12 cellular contexts compared by ENCODE assay signal in the genomic region with DNA sequence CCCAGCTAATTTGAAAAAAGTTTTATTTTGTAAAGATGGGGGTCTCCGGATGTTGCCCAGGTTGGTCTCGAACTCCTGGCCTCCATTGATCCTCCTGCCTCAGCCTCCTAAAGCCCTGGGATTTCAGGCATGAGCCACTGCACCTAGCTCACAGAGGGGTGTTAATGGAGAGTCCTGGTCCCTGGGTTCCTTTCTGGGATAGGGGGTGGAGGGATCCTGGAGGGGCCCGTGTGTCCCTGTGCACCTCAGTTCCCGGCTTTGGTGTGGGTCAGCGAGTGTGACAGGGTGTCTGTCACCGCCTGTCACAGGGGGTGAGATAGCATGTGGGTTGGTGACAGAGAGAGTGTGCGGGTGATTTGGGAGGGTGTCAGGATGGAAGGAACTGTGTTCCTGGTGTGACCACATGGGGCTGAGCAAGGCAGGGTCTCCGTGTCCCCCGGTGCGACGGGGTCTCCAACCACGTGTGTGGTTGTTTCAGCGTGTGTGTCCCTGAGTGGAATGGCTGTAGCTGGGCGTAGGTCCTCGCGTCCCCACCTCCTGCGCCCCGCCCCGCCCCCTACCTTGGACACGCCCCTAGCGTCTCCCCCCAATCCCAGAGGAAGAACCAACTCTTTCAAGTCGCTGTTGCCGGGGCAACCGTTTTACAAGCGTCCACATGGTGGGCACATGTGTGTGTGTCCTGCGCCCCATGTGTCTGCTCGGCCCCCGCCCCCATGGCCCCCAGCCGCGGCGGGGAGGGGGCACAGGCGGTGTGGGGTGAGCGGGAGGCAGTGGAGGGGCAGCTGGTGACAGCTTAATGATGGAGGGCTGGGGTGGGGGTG. TPM values are rescaled to one million over a fixed set of nuclear protein-coding genes. Genes with fewer than 3 reads are reported as not detected.
DNase-seq lines count a peak whose midpoint lies in the region; ATAC-seq, FAIRE-seq and TF ChIP-seq lines count a peak whose summit lies in the region.
"Had no signal": no experiment of that assay in that cellular context is flagged by ENCODE, and none has a peak within 500 bp of the region (broad histone marks: within the 10 kb centered on the region; RNA-seq: fewer than 3 reads in every experiment).

No MANE protein-coding gene starts in this region.

- H3K4me1 ChIP-seq in A673 (ENCODE audit: insufficient read depth, low read length, poor library complexity, severe bottlenecking) (peaks cover 34% of the 10 kb centered on the region), small intestine (ENCODE audit: control insufficient read depth in 2 of 2, insufficient read depth in 1 of 2, low read depth in 1 of 2, low read length in 1 of 2) (peaks cover 0 to 7% of the 10 kb centered on the region in 2 donors)

- FAIRE-seq in small intestine (lab: Jason Lieb, UNC), result no peak
- FAIRE-seq: G401.6 had no signal

- BruUV-seq in A673 (replicated peaks; lab: Mats Ljungman, UMichigan), result no TSS peak

- in situ Hi-C loops in SK-MEL-5 (cut with HindIII; ENCODE audit: low pct_unique_long_range_greater_than_20kb, low sequenced_read_pairs), result no loop called here

- intact Hi-C loops in A673 (cut with micrococcal nuclease; ENCODE audit: unreplicated experiment), result no loop called here

- H3K27ac ChIP-seq in A673 (ENCODE audit: low read depth, low read length, poor library complexity, severe bottlenecking), result no peak overlapping the region
- H3K27ac ChIP-seq in small intestine (ENCODE audit: low read depth in 1 of 2, low read length in 1 of 2), result no peak overlapping the region

- peak; percentile 90 for DNase-seq in A673 (ENCODE audit: low spot score)
- peak; percentile 50 for DNase-seq in Daoy (ENCODE audit: low read depth)
- peak; percentile 52 for DNase-seq in SK-MEL-5 (ENCODE audit: low read depth, low spot score)
- DNase-seq in foreskin fibroblast, result peak; percentile 41 to 83
- no peak for DNase-seq in small intestine
- no peak for DNase-seq in AML-193 (lab: John Stamatoyannopoulos, UW)
- no peak for DNase-seq in NCI-H1105 (lab: John Stamatoyannopoulos, UW)
- DNase-seq: SW 1271 had no signal

- POLR2A ChIA-PET in A673 (lab: Charles Lee; ENCODE audit: low non-redundant PET), result no interaction called here

- WGBS in small intestine, 3 donors, result 17 to 32% (median 31%) methylated on average over 25 to 33 of the region's 33 CpGs

- H3K9me3 ChIP-seq in A673 (ENCODE audit: low read depth, low read length, poor library complexity, severe bottlenecking) (no peaks in the 10 kb centered on the region), small intestine (ENCODE audit: control insufficient read depth, low read depth) (no peaks in the 10 kb centered on the region)

- peak overlapping the region; percentile 5 for H3K4me3 ChIP-seq in A673 (ENCODE audit: low read depth, low read length, poor library complexity, severe bottlenecking)
- no peak overlapping the region for H3K4me3 ChIP-seq in foreskin fibroblast (ENCODE audit: low read depth in 1 of 2, low read length in 2 of 2)
- no peak overlapping the region for H3K4me3 ChIP-seq in small intestine (ENCODE audit: low read depth in 1 of 2, low read length in 2 of 2)

- no peak for ATAC-seq in GM18861 (IDR thresholded peaks at IDR 0.05; ENCODE audit: unreplicated experiment)

- CTCF ChIA-PET in A673 (lab: Charles Lee), result interaction anchor here (0.6 kb wide), 2 partner anchors 11 to 91 kb away, joined by 5 to 7 read pairs; no protein-coding TSS in a partner anchor

- no peak for TF ChIP-seq CTCF in A673 (conservative IDR thresholded peaks at IDR 0.05; ENCODE audit: low read depth, low read length)
- TF ChIP-seq CTCF in foreskin fibroblast (IDR thresholded peaks at IDR 0.05; ENCODE audit: low read depth, low read length), result no peak

- H3K36me3 ChIP-seq in A673 (ENCODE audit: insufficient read depth, low read length, poor library complexity, severe bottlenecking), result no peaks in the 10 kb centered on the region
- no peaks in the 10 kb centered on the region for H3K36me3 ChIP-seq in small intestine (ENCODE audit: control insufficient read depth in 2 of 2, insufficient read depth in 2 of 2, low read length in 2 of 2)

- no peaks in the 10 kb centered on the region for H3K27me3 ChIP-seq in A673 (replicated peaks; ENCODE audit: insufficient read depth, low read depth, low read length, poor library complexity)
- peaks cover 0 to 3% of the 10 kb centered on the region in 2 donors for H3K27me3 ChIP-seq in small intestine (ENCODE audit: control insufficient read depth in 2 of 2, insufficient read depth in 2 of 2, low read length in 2 of 2)

RNA-seq across cellular contexts. Expression of a gene that starts 2.9 kb away (rescaled TPM):
- total RNA-seq in A673 (2021), result 1.6 and 3.9 TPM in 2 replicates
- 0.11 and 0.24 TPM in 2 replicates for total RNA-seq in Daoy (2014; rRNA removed; shearing (Covaris generic))
- total RNA-seq in SK-MEL-5 (2014; rRNA removed; shearing (Covaris generic)), result 2.7 and 4.8 TPM in 2 replicates
- polyA plus RNA-seq in SK-MEL-5 (2015; cell fraction: cytosol; rRNA removed), result 5.8 and 6.0 TPM in 2 replicates
- polyA plus RNA-seq in SK-MEL-5 (2015; cell fraction: nucleus; rRNA removed), result 2.8 and 3.1 TPM in 2 replicates
- polyA plus RNA-seq in small intestine, result 1 to 10 TPM in 2 of 3 donors, not detected in 1; 2.9 to 3.0 TPM
- total RNA-seq: subcutaneous adipose tissue had no signal

RNA-seq across cellular contexts. Expression of a gene that starts 11.0 kb away (rescaled TPM):
- 56.8 and 85.3 TPM in 2 replicates for total RNA-seq in A673 (2021)
- 84.5 and 95.7 TPM in 2 replicates for total RNA-seq in Daoy (2014; rRNA removed; shearing (Covaris generic))
- 51.6 and 52.9 TPM in 2 replicates for total RNA-seq in SK-MEL-5 (2014; rRNA removed; shearing (Covaris generic))
- polyA plus RNA-seq in SK-MEL-5 (2015; cell fraction: cytosol; rRNA removed), result 50.0 and 53.6 TPM in 2 replicates
- 158 and 202 TPM in 2 replicates for polyA plus RNA-seq in SK-MEL-5 (2015; cell fraction: nucleus; rRNA removed)
- 10 to 100 TPM; 41.2 to 43.8 (median 42.6) TPM for polyA plus RNA-seq in small intestine

RNA-seq across cellular contexts. Expression of a gene that starts 17.5 kb away (rescaled TPM):
- total RNA-seq in A673 (2021), result 6.5 and 8.2 TPM in 2 replicates
- 2.7 and 3.7 TPM in 2 replicates for total RNA-seq in Daoy (2014; rRNA removed; shearing (Covaris generic))
- total RNA-seq in SK-MEL-5 (2014; rRNA removed; shearing (Covaris generic)), result 2.0 and 3.1 TPM in 2 replicates
- polyA plus RNA-seq in SK-MEL-5 (2015; cell fraction: cytosol; rRNA removed), result 1.1 and 1.9 TPM in 2 replicates
- 18.8 and 21.0 TPM in 2 replicates for polyA plus RNA-seq in SK-MEL-5 (2015; cell fraction: nucleus; rRNA removed)
- polyA plus RNA-seq in small intestine, result 1 to 10 TPM; 9.0 to 9.7 (median 9.4) TPM

RNA-seq across cellular contexts. Expression of a gene that starts 37.5 kb away (rescaled TPM):
- not detected in 2 replicates for total RNA-seq in A673 (2021)
- total RNA-seq in Daoy (2014; rRNA removed; shearing (Covaris generic)), result not detected in 2 replicates
- total RNA-seq in SK-MEL-5 (2014; rRNA removed; shearing (Covaris generic)), result not detected in 2 replicates
- 0.39 TPM in 1 of 2 replicates, not detected in the other for polyA plus RNA-seq in SK-MEL-5 (2015; cell fraction: cytosol; rRNA removed)
- polyA plus RNA-seq in SK-MEL-5 (2015; cell fraction: nucleus; rRNA removed), result not detected in 2 replicates
- 10 to 100 TPM; 22.4 to 34.6 (median 23.9) TPM for polyA plus RNA-seq in small intestine
- total RNA-seq: mesenteric fat pad had no signal

RNA-seq across cellular contexts. Expression of a gene that starts 49.2 kb away (rescaled TPM):
- not detected in 2 replicates for total RNA-seq in A673 (2021)
- not detected in 2 replicates for total RNA-seq in Daoy (2014; rRNA removed; shearing (Covaris generic))
- 3.0 and 3.3 TPM in 2 replicates for total RNA-seq in SK-MEL-5 (2014; rRNA removed; shearing (Covaris generic))
- 4.9 and 5.0 TPM in 2 replicates for polyA plus RNA-seq in SK-MEL-5 (2015; cell fraction: cytosol; rRNA removed)
- 0.11 and 2.3 TPM in 2 replicates for polyA plus RNA-seq in SK-MEL-5 (2015; cell fraction: nucleus; rRNA removed)
- polyA plus RNA-seq in small intestine, result 100 to 1,000 TPM in 1 of 3 donors, 10 to 100 TPM in 2; 47.0 to 114 (median 50.1) TPM
- total RNA-seq: mesenteric fat pad, subcutaneous adipose tissue had no signal

Comparison
In these comparisons a context has a peak if more than half of its experiments do, and no peak if none do; other contexts are left out.
1. DNase-seq: peak in A673 (single experiment), Daoy (single experiment), SK-MEL-5 (single experiment) and foreskin fibroblast (2 of 2); none in small intestine (single experiment), AML-193 (0 of 2) and NCI-H1105 (single experiment).